Comparison of ENCODE assay signal across 29 cellular contexts in genomic region chr20:38663660-38664059, GRCh38.
"Had no signal": no experiment of that assay in that cellular context is flagged by ENCODE, and none has a peak within 500 bp of the region (broad histone marks: within the 10 kb centered on the region; RNA-seq: fewer than 3 reads in every experiment).

No MANE protein-coding gene starts in this region.

- H3K4me1 Mint-ChIP-seq: naive thymus-derived CD4-positive, alpha-beta T cell; nephron; stimulated activated memory B cell treated with anti-CD40 and anti-IgM and Interleukin-4, amounts not matched to agents 10 μg/mL and 1 μg/mL and 100 μg/mL, for 72 hours had no signal

- H3K4me2 ChIP-seq: neural progenitor cell had no signal

- H3K27me3 ChIP-seq: ovary, testis, uterus had no signal

- H3K4me3 Mint-ChIP-seq: naive thymus-derived CD4-positive, alpha-beta T cell; natural killer cell; nephron; neural progenitor cell; stimulated activated memory B cell treated with anti-CD40 and anti-IgM and Interleukin-4, amounts not matched to agents 10 μg/mL and 1 μg/mL and 100 μg/mL, for 72 hours; stimulated activated naive CD8-positive, alpha-beta T cell treated with anti-CD3 and anti-CD28 coated beads, Interleukin-15, amount 100 ng/mL, for 72 hours; type B pancreatic cell had no signal

- H3K27ac Mint-ChIP-seq: naive thymus-derived CD4-positive, alpha-beta T cell; natural killer cell; nephron; neural progenitor cell; progenitor cell of endocrine pancreas; stimulated activated memory B cell treated with anti-CD40 and anti-IgM and Interleukin-4, amounts not matched to agents 10 μg/mL and 1 μg/mL and 100 μg/mL, for 72 hours; stimulated activated naive CD8-positive, alpha-beta T cell treated with anti-CD3 and anti-CD28 coated beads, Interleukin-15, amount 100 ng/mL, for 72 hours; type B pancreatic cell had no signal

- H3K4me1 ChIP-seq: psoas muscle, suprapubic skin, tibial artery, transverse colon, upper lobe of right lung, uterus had no signal

- ATAC-seq: naive thymus-derived CD4-positive, alpha-beta T cell; natural killer cell; psoas muscle; right cardiac atrium; sciatic nerve; stimulated activated memory B cell treated with anti-CD40 and anti-IgM and Interleukin-4, amounts not matched to agents 10 μg/mL and 1 μg/mL and 100 μg/mL, for 72 hours; stimulated activated naive CD8-positive, alpha-beta T cell treated with anti-CD3 and anti-CD28 coated beads, Interleukin-15, amount 100 ng/mL, for 72 hours; stimulated activated naive CD8-positive, alpha-beta T cell treated with anti-CD3 and anti-CD28 coated beads, Interleukin-15, Interleukin-2, amounts not matched to agents 100 U/mL and 50 U/mL, for 24 hours; upper lobe of right lung had no signal

- H3K9me3 ChIP-seq: ovary, psoas muscle, suprapubic skin, testis, transverse colon, upper lobe of right lung, uterus had no signal

- H2AFZ ChIP-seq: neural progenitor cell, parathyroid adenoma had no signal

- DNase-seq: naive thymus-derived CD4-positive, alpha-beta T cell; natural killer cell; occipital lobe; ovary; posterior cingulate gyrus; psoas muscle; right cardiac atrium; stimulated activated CD4-positive, alpha-beta T cell treated with anti-CD3 and anti-CD28 coated beads, Interleukin-15, amount 100 ng/mL, for 24 hours; stimulated activated CD4-positive, alpha-beta T cell treated with anti-CD3 and anti-CD28 coated beads, Interleukin-2, amount 100 ng/mL, for 24 hours; stimulated activated CD4-positive, alpha-beta T cell treated with anti-CD3 and anti-CD28 coated beads, Interleukin-2, amount 100 ng/mL, for 48 hours; stimulated activated CD4-positive, alpha-beta T cell treated with anti-CD3 and anti-CD28 coated beads, Interleukin-4, amount 100 ng/mL, for 24 hours; stimulated activated naive CD4-positive, alpha-beta T cell; stimulated activated naive CD8-positive, alpha-beta T cell treated with anti-CD3 and anti-CD28 coated beads, Interleukin-15, amount 100 ng/mL, for 72 hours; stimulated activated naive CD8-positive, alpha-beta T cell treated with anti-CD3 and anti-CD28 coated beads, Interleukin-15, Interleukin-2, amounts not matched to agents 100 U/mL and 50 U/mL, for 24 hours; substantia nigra; testis; tibial artery; transverse colon; upper lobe of right lung; uterus had no signal

- H3K36me3 Mint-ChIP-seq: naive thymus-derived CD4-positive, alpha-beta T cell; natural killer cell; neural progenitor cell; stimulated activated memory B cell treated with anti-CD40 and anti-IgM and Interleukin-4, amounts not matched to agents 10 μg/mL and 1 μg/mL and 100 μg/mL, for 72 hours; type B pancreatic cell had no signal

- H3K9ac ChIP-seq: neural progenitor cell, parathyroid adenoma had no signal

- H3K36me3 ChIP-seq: neural progenitor cell, ovary, suprapubic skin, tibial artery, transverse colon, upper lobe of right lung, uterus had no signal

- H3K79me2 ChIP-seq: parathyroid adenoma had no signal

- H3K27ac ChIP-seq: neural progenitor cell, ovary, parathyroid adenoma, psoas muscle, skin epidermis, suprapubic skin, testis, tibial artery, transverse colon, upper lobe of right lung, uterus had no signal

- H3K9me3 Mint-ChIP-seq: natural killer cell, nephron, neural progenitor cell, type B pancreatic cell had no signal

- H3K4me3 ChIP-seq: neural progenitor cell, ovary, psoas muscle, skin epidermis, suprapubic skin, testis, tibial artery, transverse colon, upper lobe of right lung, uterus had no signal
